9 cellular contexts compared by ENCODE assay signal in genomic region chr1:226734611-226735153, GRCh38. TPM values are rescaled to one million over a fixed set of nuclear protein-coding genes. Genes with fewer than 3 reads are reported as not detected.
A peak's percentile ranks its signal among the peaks of the same experiment; 100 is the strongest.
DNase-seq lines count a peak whose midpoint lies in the region; ATAC-seq and TF ChIP-seq lines count a peak whose summit lies in the region.
"Had no signal": no experiment of that assay in that cellular context is flagged by ENCODE, and none has a peak within 500 bp of the region (broad histone marks: within the 10 kb centered on the region; RNA-seq: fewer than 3 reads in every experiment).

No MANE protein-coding gene starts in this region.

- peaks cover 74% of the 10 kb centered on the region for H3K79me2 ChIP-seq in PC-3 (ENCODE audit: low read length)

- no peaks in the 10 kb centered on the region for H3K9me3 Mint-ChIP-seq in endothelial cell (ENCODE audit: unreplicated experiment)
- no peaks in the 10 kb centered on the region for H3K9me3 Mint-ChIP-seq in stimulated activated effector memory CD8-positive, alpha-beta T cell treated with anti-CD3 and anti-CD28 coated beads, Interleukin-12 subunit alpha, Interleukin-12 subunit beta, amount 100 ng/mL, for 72 hours

- ATAC-seq in PC-3: no peak
- peak; percentile 22 for ATAC-seq in stimulated activated effector memory CD8-positive, alpha-beta T cell treated with anti-CD3 and anti-CD28 coated beads, Interleukin-12 subunit alpha, Interleukin-12 subunit beta, amount 100 ng/mL, for 72 hours
- no peak for ATAC-seq in GM21526 (IDR thresholded peaks at IDR 0.05; ENCODE audit: low FRiP score, unreplicated experiment)

- peaks cover 42% of the 10 kb centered on the region for H3K36me3 Mint-ChIP-seq in endothelial cell (ENCODE audit: low read depth, unreplicated experiment)
- peaks cover 79% of the 10 kb centered on the region for H3K36me3 Mint-ChIP-seq in stimulated activated effector memory CD8-positive, alpha-beta T cell treated with anti-CD3 and anti-CD28 coated beads, Interleukin-12 subunit alpha, Interleukin-12 subunit beta, amount 100 ng/mL, for 72 hours

- H3K36me3 ChIP-seq in GM06990 (ENCODE audit: control insufficient read depth, insufficient read depth, low read length) (peaks cover 9% of the 10 kb centered on the region), PC-3 (ENCODE audit: low read depth, low read length) (peaks cover 10% of the 10 kb centered on the region; the same call in 1 of the 2 replicates)

- POLR2A ChIA-PET in PC-3 (lab: Charles Lee; ENCODE audit: unreplicated experiment): no interaction called here

- no peak overlapping the region for H2AFZ ChIP-seq in PC-3 (ENCODE audit: low read length)

- H3F3A ChIP-seq in PC-3 (ENCODE audit: low read length, unreplicated experiment): no peaks in the 10 kb centered on the region

- no peaks in the 10 kb centered on the region for H3K9me3 ChIP-seq in PC-3 (ENCODE audit: low read length)

- H3K4me3 ChIP-seq in GM06990 (replicated peaks; ENCODE audit: low read depth, low read length): peak overlapping the region; percentile 60
- H3K4me3 ChIP-seq in PC-3 (ENCODE audit: low read length): no peak overlapping the region

- intact Hi-C loops in PC-3 (cut with micrococcal nuclease): no loop called here

- H3K9ac ChIP-seq in PC-3 (ENCODE audit: low read length): no peak overlapping the region

- no TSS peak for BruUV-seq in PC-3 (replicated peaks; lab: Mats Ljungman, UMichigan)

- no peak overlapping the region for H3K27ac Mint-ChIP-seq in endothelial cell (ENCODE audit: unreplicated experiment)
- peak overlapping the region; percentile 40 for H3K27ac Mint-ChIP-seq in stimulated activated effector memory CD8-positive, alpha-beta T cell treated with anti-CD3 and anti-CD28 coated beads, Interleukin-12 subunit alpha, Interleukin-12 subunit beta, amount 100 ng/mL, for 72 hours

- H3K27me3 ChIP-seq in GM06990 (replicated peaks; ENCODE audit: control insufficient read depth, insufficient read depth, low read length) (no peaks in the 10 kb centered on the region), PC-3 (ENCODE audit: low read length) (no peaks in the 10 kb centered on the region)

- H3K4me2 ChIP-seq in PC-3 (ENCODE audit: low read length): peak overlapping the region; percentile 3

- H3K9me2 ChIP-seq in PC-3 (replicated peaks; ENCODE audit: low read length): no peaks in the 10 kb centered on the region

- DNase-seq in GM06990 (ENCODE audit: extremely low read depth, insufficient read length): no peak
- DNase-seq in PC-3: no peak
- DNase-seq in endothelial cell (ENCODE audit: low spot score): no peak
- no peak for DNase-seq in stimulated activated effector memory CD8-positive, alpha-beta T cell treated with anti-CD3 and anti-CD28 coated beads, Interleukin-12 subunit alpha, Interleukin-12 subunit beta, amount 100 ng/mL, for 72 hours (ENCODE audit: low spot score in 2 of 2)
- no peak for DNase-seq in stimulated activated naive CD4-positive, alpha-beta T cell treated with Interleukin-2 at 50 U/mL for 16 hours (lab: John Stamatoyannopoulos, UW)
- no peak for DNase-seq in activated gamma-delta T cell treated with Interleukin-2 at 50 U/mL for 16 hours
- DNase-seq: DMS79 treated with DMSO at 0.1 percent for 48 hours, SW 1271 had no signal

- CTCF ChIA-PET in PC-3 (lab: Charles Lee): no interaction called here

- TF ChIP-seq CTCF in GM06990 (IDR thresholded peaks at IDR 0.05; ENCODE audit: insufficient read depth, low read length, poor library complexity, severe bottlenecking) (no peak), PC-3 (conservative IDR thresholded peaks at IDR 0.05; ENCODE audit: low read depth, low read length) (no peak), endothelial cell (IDR thresholded peaks at IDR 0.05; ENCODE audit: unreplicated experiment) (no peak)

- peaks cover 8% of the 10 kb centered on the region for H3K4me1 ChIP-seq in PC-3 (ENCODE audit: insufficient read depth, low read length)

- no peaks in the 10 kb centered on the region for H4K20me1 ChIP-seq in PC-3 (ENCODE audit: low read length)

- peaks cover 11% of the 10 kb centered on the region for H3K27me3 Mint-ChIP-seq in endothelial cell (ENCODE audit: unreplicated experiment)

- peaks cover 54% of the 10 kb centered on the region for H3K4me1 Mint-ChIP-seq in endothelial cell (ENCODE audit: unreplicated experiment)
- H3K4me1 Mint-ChIP-seq in stimulated activated effector memory CD8-positive, alpha-beta T cell treated with anti-CD3 and anti-CD28 coated beads, Interleukin-12 subunit alpha, Interleukin-12 subunit beta, amount 100 ng/mL, for 72 hours: peaks cover 66% of the 10 kb centered on the region

- peak overlapping the region; percentile 77 for H3K4me3 Mint-ChIP-seq in endothelial cell (ENCODE audit: unreplicated experiment)
- H3K4me3 Mint-ChIP-seq in stimulated activated effector memory CD8-positive, alpha-beta T cell treated with anti-CD3 and anti-CD28 coated beads, Interleukin-12 subunit alpha, Interleukin-12 subunit beta, amount 100 ng/mL, for 72 hours: peak overlapping the region; percentile 81

- no peak overlapping the region for H3K27ac ChIP-seq in PC-3 (ENCODE audit: low read length)

RNA-seq across cellular contexts. Expression of gene ITPKB, which starts 4.4 kb away (rescaled TPM):
- 17.7 and 24.1 TPM in 2 replicates for total RNA-seq in PC-3 (2014; rRNA removed)
- 144 TPM for total RNA-seq in endothelial cell (ENCODE audit: unreplicated experiment)
